8 cellular contexts compared by ENCODE assay signal in the genomic region with DNA sequence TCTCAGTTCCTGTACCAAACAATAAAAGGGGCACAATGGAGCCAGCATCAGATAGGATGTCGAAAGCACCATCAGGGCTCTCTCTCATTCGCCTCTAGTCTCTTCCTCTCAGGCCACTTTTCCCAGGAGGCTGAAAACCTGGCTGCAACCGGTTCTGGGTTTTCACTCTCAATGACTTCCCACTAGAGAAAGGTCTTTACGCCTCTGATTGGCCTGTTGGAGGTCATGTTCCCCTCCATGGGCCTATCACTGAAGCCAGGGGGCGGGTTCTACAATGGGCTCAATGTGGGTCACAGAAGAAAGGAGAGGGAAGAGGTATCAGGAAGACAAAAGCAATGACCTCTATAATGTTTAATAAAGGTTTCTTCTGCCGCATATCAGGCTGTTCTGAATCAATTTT. TPM values are rescaled to one million over a fixed set of nuclear protein-coding genes. Genes with fewer than 3 reads are reported as not detected.
A peak's percentile ranks its signal among the peaks of the same experiment; 100 is the strongest.
DNase-seq lines count a peak whose midpoint lies in the region; ATAC-seq, FAIRE-seq and TF ChIP-seq lines count a peak whose summit lies in the region.

No MANE protein-coding gene starts in this region.

- peaks cover 24% of the 10 kb centered on the region for H3K4me1 Mint-ChIP-seq in activated CD4-positive, alpha-beta T cell treated with anti-CD3 and anti-CD28 coated beads, Interleukin-2, amount 10 ng/mL, durations not matched to agents 24 days and 14 days
- no peaks in the 10 kb centered on the region for H3K4me1 Mint-ChIP-seq in activated CD4-positive, alpha-beta T cell treated with anti-CD3 and anti-CD28 coated beads, Interleukin-2, amount 10 ng/mL, durations not matched to agents 7 days and 5 days
- peaks cover 23% of the 10 kb centered on the region for H3K4me1 Mint-ChIP-seq in activated T-cell treated with anti-CD3 and anti-CD28 coated beads, Interleukin-2, amount 50 U/mL, for 72 hours (ENCODE audit: low read depth)

- H3K27ac Mint-ChIP-seq in activated CD4-positive, alpha-beta T cell treated with anti-CD3 and anti-CD28 coated beads, Interleukin-2, amount 10 ng/mL, durations not matched to agents 24 days and 14 days: peak overlapping the region; percentile 57
- H3K27ac Mint-ChIP-seq in activated CD4-positive, alpha-beta T cell treated with anti-CD3 and anti-CD28 coated beads, Interleukin-2, amount 10 ng/mL, durations not matched to agents 7 days and 5 days: no peak overlapping the region
- H3K27ac Mint-ChIP-seq in activated T-cell treated with anti-CD3 and anti-CD28 coated beads, Interleukin-2, amount 50 U/mL, for 72 hours: no peak overlapping the region

- POLR2A ChIA-PET in activated CD4-positive, alpha-beta T cell treated with anti-CD3 and anti-CD28 coated beads, Interleukin-2, amount 10 ng/mL, durations not matched to agents 7 days and 5 days (lab: Charles Lee): no interaction called here
- POLR2A ChIA-PET in GM12878 (lab: Charles Lee): interaction anchor here (0.9 kb wide), 1 partner anchor 23 kb away, joined by 3 read pairs; no protein-coding TSS in a partner anchor

- SMC1A ChIA-PET in GM12878 (lab: Charles Lee; ENCODE audit: uncharacterized antibody, unreplicated experiment): interaction anchor here (2.7 kb wide), 1 partner anchor 19 kb away, joined by 8 read pairs; no protein-coding TSS in a partner anchor

- no peaks in the 10 kb centered on the region for H4K20me1 ChIP-seq in GM12878 (ENCODE audit: control insufficient read depth, insufficient read depth)
- H4K20me1 ChIP-seq in hepatocyte (ENCODE audit: insufficient read depth, poor library complexity, severe bottlenecking): peaks cover 30% of the 10 kb centered on the region

- no peak for TF ChIP-seq RAD21 in GM12878 (IDR thresholded peaks at IDR 0.05; ENCODE audit: insufficient read depth, low read depth, low read length)

- H3K79me2 ChIP-seq in GM12878 (ENCODE audit: control insufficient read depth, insufficient read depth, low read length): peaks cover 74% of the 10 kb centered on the region
- peaks cover 98% of the 10 kb centered on the region for H3K79me2 ChIP-seq in hepatocyte

- H3K27ac ChIP-seq in GM12878 (ENCODE audit: control insufficient read depth, insufficient read depth): no peak overlapping the region
- H3K27ac ChIP-seq in uterus: peak overlapping the region; percentile 67 to 68
- H3K27ac ChIP-seq in hepatocyte: no peak overlapping the region

- ATAC-seq in GM12878: peak; percentile 85
- ATAC-seq in activated T-cell treated with anti-CD3 and anti-CD28 coated beads, Interleukin-2, amount 50 U/mL, for 72 hours (replicated peaks in 1 of 2): no peak
- ATAC-seq in HG03457 (IDR thresholded peaks at IDR 0.05; ENCODE audit: unreplicated experiment): no peak

- H3K27me3 ChIP-seq in GM12878 (replicated peaks in 1 of 2; ENCODE audit: control insufficient read depth in 2 of 2, insufficient read depth in 2 of 2, low read length in 1 of 2) (no peaks in the 10 kb centered on the region), uterus (no peaks in the 10 kb centered on the region), hepatocyte (no peaks in the 10 kb centered on the region)

- H3K4me2 ChIP-seq in GM12878 (ENCODE audit: control insufficient read depth, insufficient read depth) (no peak overlapping the region), hepatocyte (no peak overlapping the region)

- no peaks in the 10 kb centered on the region for H3K9me3 ChIP-seq in GM12878 (replicated peaks; ENCODE audit: control insufficient read depth, insufficient read depth, low read length)
- H3K9me3 ChIP-seq in uterus: no peaks in the 10 kb centered on the region
- no peaks in the 10 kb centered on the region for H3K9me3 ChIP-seq in hepatocyte (ENCODE audit: low read depth)

- WGBS in GM12878 (ENCODE audit: insufficient coverage, insufficient replicate concordance, low lambda C conversion rate, missing lambda C conversion rate): 59% methylated on average over 6 of the region's 6 CpGs
- WGBS in hepatocyte (ENCODE audit: low lambda C conversion rate, missing lambda C conversion rate): 84% methylated on average over 6 of the region's 6 CpGs

- in situ Hi-C loops in GM12878 (cut with MboI): no loop called here

- H3K4me1 ChIP-seq in GM12878 (ENCODE audit: control insufficient read depth, insufficient read depth, low read length) (peaks cover 5% of the 10 kb centered on the region; the same call in 1 of the 2 replicates), uterus (no peaks in the 10 kb centered on the region), hepatocyte (ENCODE audit: insufficient read depth) (no peaks in the 10 kb centered on the region)

- no peak for TF ChIP-seq CTCF in GM12878 (IDR thresholded peaks at IDR 0.05 in 2 of 3, conservative IDR thresholded peaks at IDR 0.05 in 1 of 3; ENCODE audit: control insufficient read depth in 2 of 3, extremely low read depth in 1 of 3, insufficient read depth in 1 of 3, low read depth in 3 of 3, low read length in 3 of 3)
- TF ChIP-seq CTCF in uterus (IDR thresholded peaks at IDR 0.05): peak in 1 of 4 experiments; percentile 26
- no peak for TF ChIP-seq CTCF in hepatocyte (IDR thresholded peaks at IDR 0.05; ENCODE audit: poor library complexity)

- CTCF ChIA-PET in activated CD4-positive, alpha-beta T cell treated with anti-CD3 and anti-CD28 coated beads, Interleukin-2, amount 10 ng/mL, durations not matched to agents 7 days and 5 days (lab: Charles Lee): no interaction called here
- CTCF ChIA-PET in GM12878 (lab: Yijun Ruan, JAX): no interaction called here

- TF ChIP-seq POLR2A in GM12878 (IDR thresholded peaks at IDR 0.05; ENCODE audit: low read depth, low read length) (no peak), uterus (IDR thresholded peaks at IDR 0.05) (peak in 1 of 2 donors; percentile 12)

- DNase-seq in activated CD4-positive, alpha-beta T cell treated with anti-CD3 and anti-CD28 coated beads, Interleukin-2, amount 10 ng/mL, durations not matched to agents 24 days and 14 days: no peak
- no peak for DNase-seq in activated CD4-positive, alpha-beta T cell treated with anti-CD3 and anti-CD28 coated beads, Interleukin-2, amount 10 ng/mL, durations not matched to agents 7 days and 5 days
- DNase-seq in GM12878 (ENCODE audit: low read depth, low spot score): no peak
- peak; percentile 41 for DNase-seq in inferior parietal cortex (ENCODE audit: extremely low spot score)
- DNase-seq in uterus: peak; percentile 87 to 88
- no peak for DNase-seq in activated T-cell treated with anti-CD3 and anti-CD28 coated beads, Interleukin-2, amount 50 U/mL, for 72 hours
- no peak for DNase-seq in hepatocyte (ENCODE audit: low spot score)

- H3K36me3 ChIP-seq in GM12878 (ENCODE audit: control insufficient read depth in 2 of 2, insufficient read depth in 2 of 2, low read length in 1 of 2) (peaks cover 0 to 3% of the 10 kb centered on the region in 2 experiments; a peak in 3 of 4 replicates), uterus (no peaks in the 10 kb centered on the region), hepatocyte (replicated peaks; ENCODE audit: insufficient read depth, low read depth) (no peaks in the 10 kb centered on the region)

- no peak overlapping the region for H3K9ac ChIP-seq in GM12878 (ENCODE audit: control insufficient read depth, insufficient read depth, low read length)

- H3K9me2 ChIP-seq in hepatocyte (replicated peaks; ENCODE audit: insufficient read depth): no peaks in the 10 kb centered on the region

- FAIRE-seq in GM12878 (lab: Jason Lieb, UNC): no peak

- BruUV-seq in GM12878 (replicated peaks; lab: Mats Ljungman, UMichigan): no TSS peak

- H3K4me3 ChIP-seq in GM12878 (no peak overlapping the region), uterus (peak overlapping the region; percentile 23 to 39), hepatocyte (no peak overlapping the region)

- no peak overlapping the region for H3K4me3 Mint-ChIP-seq in activated CD4-positive, alpha-beta T cell treated with anti-CD3 and anti-CD28 coated beads, Interleukin-2, amount 10 ng/mL, durations not matched to agents 24 days and 14 days
- no peak overlapping the region for H3K4me3 Mint-ChIP-seq in activated CD4-positive, alpha-beta T cell treated with anti-CD3 and anti-CD28 coated beads, Interleukin-2, amount 10 ng/mL, durations not matched to agents 7 days and 5 days
- no peak overlapping the region for H3K4me3 Mint-ChIP-seq in activated T-cell treated with anti-CD3 and anti-CD28 coated beads, Interleukin-2, amount 50 U/mL, for 72 hours

- no peak for TF ChIP-seq EP300 in GM12878 (IDR thresholded peaks at IDR 0.05; ENCODE audit: borderline replicate concordance in 1 of 2, control insufficient read depth in 1 of 2, low read depth in 2 of 2, low read length in 2 of 2)

- intact Hi-C loops in activated CD4-positive, alpha-beta T cell treated with anti-CD3 and anti-CD28 coated beads, Interleukin-2, amount 10 ng/mL, durations not matched to agents 24 days and 14 days (cut with micrococcal nuclease): no loop called here
- intact Hi-C loops in GM12878 (cut with micrococcal nuclease; ENCODE audit: unreplicated experiment) (no loop called here), uterus (cut with DNase I; ENCODE audit: low total_unique reads) (no loop called here)

- no peaks in the 10 kb centered on the region for H3K9me3 Mint-ChIP-seq in activated CD4-positive, alpha-beta T cell treated with anti-CD3 and anti-CD28 coated beads, Interleukin-2, amount 10 ng/mL, durations not matched to agents 24 days and 14 days
- no peaks in the 10 kb centered on the region for H3K9me3 Mint-ChIP-seq in activated CD4-positive, alpha-beta T cell treated with anti-CD3 and anti-CD28 coated beads, Interleukin-2, amount 10 ng/mL, durations not matched to agents 7 days and 5 days
- H3K9me3 Mint-ChIP-seq in activated T-cell treated with anti-CD3 and anti-CD28 coated beads, Interleukin-2, amount 50 U/mL, for 72 hours: no peaks in the 10 kb centered on the region

- H2AFZ ChIP-seq in GM12878 (ENCODE audit: control insufficient read depth, low read depth, low read length): no peak overlapping the region
- H2AFZ ChIP-seq in hepatocyte: no peak overlapping the region

- peaks cover 14% of the 10 kb centered on the region for H3K36me3 Mint-ChIP-seq in activated CD4-positive, alpha-beta T cell treated with anti-CD3 and anti-CD28 coated beads, Interleukin-2, amount 10 ng/mL, durations not matched to agents 24 days and 14 days (ENCODE audit: low read depth)
- peaks cover 2% of the 10 kb centered on the region for H3K36me3 Mint-ChIP-seq in activated CD4-positive, alpha-beta T cell treated with anti-CD3 and anti-CD28 coated beads, Interleukin-2, amount 10 ng/mL, durations not matched to agents 7 days and 5 days (ENCODE audit: low read depth)
- peaks cover 2% of the 10 kb centered on the region in 2 donors for H3K36me3 Mint-ChIP-seq in activated T-cell treated with anti-CD3 and anti-CD28 coated beads, Interleukin-2, amount 50 U/mL, for 72 hours (ENCODE audit: insufficient read depth in 2 of 2)

- H3K27me3 Mint-ChIP-seq in activated CD4-positive, alpha-beta T cell treated with anti-CD3 and anti-CD28 coated beads, Interleukin-2, amount 10 ng/mL, durations not matched to agents 24 days and 14 days: no peaks in the 10 kb centered on the region
- no peaks in the 10 kb centered on the region for H3K27me3 Mint-ChIP-seq in activated CD4-positive, alpha-beta T cell treated with anti-CD3 and anti-CD28 coated beads, Interleukin-2, amount 10 ng/mL, durations not matched to agents 7 days and 5 days
- H3K27me3 Mint-ChIP-seq in activated T-cell treated with anti-CD3 and anti-CD28 coated beads, Interleukin-2, amount 50 U/mL, for 72 hours (ENCODE audit: low read depth): no peaks in the 10 kb centered on the region

- RAD21 ChIA-PET in GM12878 (lab: Charles Lee; ENCODE audit: unreplicated experiment): no interaction called here

RNA-seq across cellular contexts. Expression of gene ZNF827, which starts 29.3 kb away (rescaled TPM):
- total RNA-seq in activated CD4-positive, alpha-beta T cell treated with anti-CD3 and anti-CD28 coated beads, Interleukin-2, amount 10 ng/mL, durations not matched to agents 24 days and 14 days: 59.1 and 59.4 TPM in 2 replicates
- total RNA-seq in activated CD4-positive, alpha-beta T cell treated with anti-CD3 and anti-CD28 coated beads, Interleukin-2, amount 10 ng/mL, durations not matched to agents 7 days and 5 days: 10 to 100 TPM; 12.2 to 14.4 TPM
- total RNA-seq in GM12878 (2013; cell fraction: nucleolus; rRNA removed): 140 and 166 TPM in 2 replicates
- total RNA-seq in GM12878 (2014; rRNA removed) (12.6 and 13.7 TPM in 2 replicates), GM12878 (2014; rRNA removed; fragmentation: Illumina TruSeq; extraction: Trizol) (16.5 and 17.7 TPM in 2 replicates), GM12878 (2021) (24.4 and 31.5 TPM in 2 replicates), uterus (10 to 100 TPM in 2 of 4 donors, 1 to 10 TPM in 2; 2.9 to 33.1 (median 14.2) TPM), hepatocyte (14.9 and 17.5 TPM in 2 replicates)
- 6.6 TPM for polyA plus RNA-seq in GM12878 (2011; ENCODE audit: low read depth)
- polyA plus RNA-seq in GM12878 (2011; rRNA removed) (12.2 and 14.6 TPM in 2 replicates), GM12878 (2014; fragmentation: Illumina TruSeq; extraction: Trizol) (17.5 and 19.6 TPM in 2 replicates), GM12878 (2014; fragmentation: Nextera tagmentation; extraction: Ambion mirVana) (1 to 10 TPM; 3.8 to 5.8 TPM), GM12878 (2014; rRNA removed) (18.6 and 19.8 TPM in 2 replicates), GM12878 (2016; fragmentation: Nextera tagmentation; extraction: Ambion mirVana) (10 to 100 TPM in 1 of 2 experiments, 1 to 10 TPM in 1; 9.1 to 11.2 TPM), hepatocyte (7.8 and 12.2 TPM in 2 replicates)
- polyA plus RNA-seq in GM12878 (2011; cell fraction: cytosol; rRNA removed): 25.9 and 26.6 TPM in 2 replicates
- polyA plus RNA-seq in GM12878 (2011; cell fraction: nucleus; rRNA removed): 129 and 132 TPM in 2 replicates
- polyA plus RNA-seq in GM12878 (2012): 16.9 and 17.4 TPM in 2 replicates
- polyA minus RNA-seq in GM12878 (2011; rRNA and poly(A)+ RNA removed): 47.0 and 51.6 TPM in 2 replicates
- 11.9 and 15.4 TPM in 2 replicates for polyA minus RNA-seq in GM12878 (2011; cell fraction: cytosol; rRNA and poly(A)+ RNA removed)
- polyA minus RNA-seq in GM12878 (2011; cell fraction: nucleus; rRNA and poly(A)+ RNA removed): 61.1 and 94.9 TPM in 2 replicates
- total RNA-seq in activated T-cell treated with anti-CD3 and anti-CD28 coated beads, Interleukin-2, amount 50 U/mL, for 72 hours: 10 to 100 TPM; 26.0 to 39.0 TPM

Comparison
In these comparisons a context has a peak if more than half of its experiments do, and no peak if none do; other contexts are left out.
1. DNase-seq: peak in inferior parietal cortex (single experiment) and uterus (2 of 2); none in activated CD4-positive, alpha-beta T cell treated with anti-CD3 and anti-CD28 coated beads, Interleukin-2, amount 10 ng/mL, durations not matched to agents 24 days and 14 days (single experiment), activated CD4-positive, alpha-beta T cell treated with anti-CD3 and anti-CD28 coated beads, Interleukin-2, amount 10 ng/mL, durations not matched to agents 7 days and 5 days (single experiment), GM12878 (single experiment), activated T-cell treated with anti-CD3 and anti-CD28 coated beads, Interleukin-2, amount 50 U/mL, for 72 hours (0 of 2) and hepatocyte (single experiment).
2. H3K27ac ChIP-seq: peak in uterus (2 of 2); none in GM12878 (single experiment) and hepatocyte (single experiment).
3. H3K4me3 ChIP-seq: peak in uterus (2 of 2); none in GM12878 (single experiment) and hepatocyte (single experiment).